9 cellular contexts compared by ENCODE assay signal in the genomic region with DNA sequence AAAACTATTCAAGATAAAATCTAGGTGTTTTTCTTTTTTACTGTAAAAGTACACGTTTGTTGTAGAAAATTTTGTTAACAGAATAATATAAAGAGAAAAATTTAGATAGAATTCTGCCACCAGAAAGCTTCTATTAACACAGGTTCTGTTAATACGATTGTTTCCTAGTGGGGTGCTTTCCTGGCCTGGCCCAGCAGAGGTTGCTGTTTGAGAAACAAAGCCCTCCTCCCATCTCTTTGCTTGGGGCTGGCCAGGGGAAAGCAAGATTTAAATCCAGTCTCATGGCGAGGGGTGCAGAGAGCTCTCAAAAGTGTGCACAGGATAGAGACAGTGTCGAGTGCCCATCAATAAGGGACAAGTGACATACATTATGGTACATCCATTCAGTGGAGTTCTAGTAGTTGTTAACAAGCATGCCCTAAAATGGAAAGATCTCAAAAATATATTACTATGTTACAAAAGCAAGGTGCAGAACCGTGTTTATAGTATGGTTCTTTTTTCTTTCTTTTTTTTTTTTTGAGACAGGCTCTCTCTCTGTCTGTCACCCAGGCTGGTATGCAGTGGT. TPM values are rescaled to one million over a fixed set of nuclear protein-coding genes. Genes with fewer than 3 reads are reported as not detected.
A peak's percentile ranks its signal among the peaks of the same experiment; 100 is the strongest.
DNase-seq lines count a peak whose midpoint lies in the region; ATAC-seq and TF ChIP-seq lines count a peak whose summit lies in the region.
"Had no signal": no experiment of that assay in that cellular context is flagged by ENCODE, and none has a peak within 500 bp of the region (broad histone marks: within the 10 kb centered on the region; RNA-seq: fewer than 3 reads in every experiment).

No MANE protein-coding gene starts in this region.

- peak; percentile 78 for ATAC-seq in SK-N-SH treated with all-trans-retinoic acid at 6 μM for 48 hours
- ATAC-seq in right lobe of liver = peak in 2 of 4 donors; percentile 18 to 28

- TF ChIP-seq POLR2A in right lobe of liver (IDR thresholded peaks at IDR 0.05) = no peak

- H3K9me3 ChIP-seq in right lobe of liver = no peaks in the 10 kb centered on the region

- intact Hi-C loops in right lobe of liver (cut with DNase I) = no loop called here

- H3K27ac ChIP-seq in right lobe of liver = no peak overlapping the region

- no peaks in the 10 kb centered on the region for H3K4me1 ChIP-seq in right lobe of liver

- DNase-seq in GM12864 (ENCODE audit: low read depth) = no peak
- DNase-seq in HCEC 1CT = peak; percentile 22
- no peak for DNase-seq in right lobe of liver
- no peak for DNase-seq in NK-92 (lab: John Stamatoyannopoulos, UW; ENCODE audit: unreplicated experiment)
- DNase-seq in COLO829 (ENCODE audit: low spot score) = no peak
- DNase-seq in putamen (ENCODE audit: low spot score) = no peak
- DNase-seq in cerebellar cortex (ENCODE audit: low spot score) = no peak
- DNase-seq: stimulated activated CD4-positive, alpha-beta T cell treated with anti-CD3 and anti-CD28 coated beads, Interleukin-15, amount 100 ng/mL, for 24 hours had no signal

- no peaks in the 10 kb centered on the region for H3K27me3 ChIP-seq in right lobe of liver

- H3K36me3 ChIP-seq in right lobe of liver = no peaks in the 10 kb centered on the region

- no peak overlapping the region for H3K4me3 ChIP-seq in GM12864 (ENCODE audit: low read depth, low read length)
- no peak overlapping the region for H3K4me3 ChIP-seq in right lobe of liver

- TF ChIP-seq CTCF in GM12864 (IDR thresholded peaks at IDR 0.05; ENCODE audit: low read depth, low read length, missing control alignments) = peak; percentile 61
- peak in 3 of 4 donors; percentile 10 to 15 (median 12) for TF ChIP-seq CTCF in right lobe of liver (IDR thresholded peaks at IDR 0.05)

- 57% methylated on average over 5 of the region's 5 CpGs for WGBS in right lobe of liver (ENCODE audit: insufficient coverage, low coverage, low lambda C conversion rate, missing lambda C conversion rate)

TF ChIP-seq in SK-N-SH treated with all-trans-retinoic acid at 6 μM for 48 hours, 23 proteins besides CTCF, POLR2A, EP300 and RAD21:
- TF ChIP-seq ZNF8 (CRISPR knock-in tag; IDR thresholded peaks at IDR 0.05) (peak; percentile 88), TCF4 (CRISPR knock-in tag; IDR thresholded peaks at IDR 0.05; ENCODE audit: borderline replicate concordance) (no peak)

RNA-seq across cellular contexts. Expression of a gene that starts 14.6 kb away (rescaled TPM):
- 10 to 100 TPM; 14.6 to 23.6 (median 17.5) TPM for total RNA-seq in right lobe of liver

RNA-seq across cellular contexts. Expression of a gene that starts 22.4 kb away (rescaled TPM):
- under 1 TPM in 1 of 6 experiments, not detected in 5; 0.29 TPM for total RNA-seq in right lobe of liver
